In genomic region chr4:139984459-139984858, GRCh38 we compare ENCODE assay signal across 23 cellular contexts.
"Had no signal": no experiment of that assay in that cellular context is flagged by ENCODE, and none has a peak within 500 bp of the region (broad histone marks: within the 10 kb centered on the region; RNA-seq: fewer than 3 reads in every experiment).

No MANE protein-coding gene starts in this region.

- H3K27ac Mint-ChIP-seq: activated CD4-positive, alpha-beta T cell treated with anti-CD3 and anti-CD28 coated beads for 36 hours; activated CD8-positive, alpha-beta T cell treated with anti-CD3 and anti-CD28 coated beads for 36 hours; activated naive CD4-positive, alpha-beta T cell treated with anti-CD3 and anti-CD28 coated beads, Interleukin-2, amount 10 ng/mL, durations not matched to agents 7 days and 5 days; activated naive CD8-positive, alpha-beta T cell treated with anti-CD3 and anti-CD28 coated beads for 36 hours; activated T-cell treated with anti-CD3 and anti-CD28 coated beads, Interleukin-2, amount 50 U/mL, for 72 hours; activated T-helper 2 cell treated with anti-CD3 and anti-CD28 coated beads, Interferon-gamma antibody, Interleukin-2, Interleukin-4, amounts not matched to agents 10 μg/mL and 5 μg/mL and 100 μg/mL, durations not matched to agents 14 hours and 24 hours and 36 hours; T-helper 17 cell had no signal

- H3K9me3 Mint-ChIP-seq: activated CD8-positive, alpha-beta T cell treated with anti-CD3 and anti-CD28 coated beads for 36 hours; activated naive CD4-positive, alpha-beta T cell treated with anti-CD3 and anti-CD28 coated beads, Interleukin-2, amount 10 ng/mL, durations not matched to agents 7 days and 5 days; activated naive CD8-positive, alpha-beta T cell treated with anti-CD3 and anti-CD28 coated beads for 36 hours; activated T-cell treated with anti-CD3 and anti-CD28 coated beads, Interleukin-2, amount 50 U/mL, for 72 hours; activated T-helper 2 cell treated with anti-CD3 and anti-CD28 coated beads, Interferon-gamma antibody, Interleukin-2, Interleukin-4, amounts not matched to agents 10 μg/mL and 5 μg/mL and 100 μg/mL, durations not matched to agents 14 hours and 24 hours and 36 hours; central memory CD8-positive, alpha-beta T cell had no signal

- H3K4me1 Mint-ChIP-seq: central memory CD8-positive, alpha-beta T cell; T-helper 17 cell had no signal

- H3K4me3 Mint-ChIP-seq: activated CD4-positive, alpha-beta T cell treated with anti-CD3 and anti-CD28 coated beads for 36 hours; activated CD8-positive, alpha-beta T cell treated with anti-CD3 and anti-CD28 coated beads for 36 hours; activated naive CD4-positive, alpha-beta T cell treated with anti-CD3 and anti-CD28 coated beads, Interleukin-2, amount 10 ng/mL, durations not matched to agents 7 days and 5 days; activated naive CD8-positive, alpha-beta T cell treated with anti-CD3 and anti-CD28 coated beads for 36 hours; activated T-cell treated with anti-CD3 and anti-CD28 coated beads, Interleukin-2, amount 50 U/mL, for 72 hours; central memory CD8-positive, alpha-beta T cell; T-helper 17 cell had no signal

- DNase-seq: activated CD4-positive, alpha-beta T cell treated with anti-CD3 and anti-CD28 coated beads for 36 hours; activated CD4-positive, alpha-beta T cell treated with anti-CD3 and anti-CD28 coated beads, Interleukin-2, amount 50 U/mL, for 1 hour; activated CD8-positive, alpha-beta memory T cell treated with anti-CD3 and anti-CD28 coated beads, Interleukin-2, amount 50 U/mL, for 4 hours; activated CD8-positive, alpha-beta T cell treated with anti-CD3 and anti-CD28 coated beads for 36 hours; activated gamma-delta T cell treated with Interleukin-2 at 50 U/mL for 16 hours; activated naive CD4-positive, alpha-beta T cell treated with anti-CD3 and anti-CD28 coated beads, Interleukin-2, amount 10 ng/mL, durations not matched to agents 7 days and 5 days; activated naive CD8-positive, alpha-beta T cell treated with anti-CD3 and anti-CD28 coated beads for 36 hours; activated T-cell treated with anti-CD3 and anti-CD28 coated beads, Interleukin-2, amount 50 U/mL, for 72 hours; KG1; NCI-H1105; NCI-H1436; NCI-H2029 treated with DMSO at 0.1 percent for 48 hours; NCI-H345; NCI-H510A; NCI-H526 treated with DMSO at 0.1 percent for 48 hours; Peyer's patch; Right ventricle myocardium superior; T-helper 17 cell; T-helper 9 cell; WERI-Rb-1 had no signal

- ATAC-seq: activated CD4-positive, alpha-beta T cell treated with anti-CD3 and anti-CD28 coated beads for 36 hours; activated CD8-positive, alpha-beta T cell treated with anti-CD3 and anti-CD28 coated beads for 36 hours; activated T-cell treated with anti-CD3 and anti-CD28 coated beads, Interleukin-2, amount 50 U/mL, for 72 hours; SK-N-SH treated with all-trans-retinoic acid at 6 μM for 48 hours; T-helper 17 cell had no signal

- H3K27me3 Mint-ChIP-seq: activated CD4-positive, alpha-beta T cell treated with anti-CD3 and anti-CD28 coated beads for 36 hours; activated CD8-positive, alpha-beta T cell treated with anti-CD3 and anti-CD28 coated beads for 36 hours; activated naive CD4-positive, alpha-beta T cell treated with anti-CD3 and anti-CD28 coated beads, Interleukin-2, amount 10 ng/mL, durations not matched to agents 7 days and 5 days; activated naive CD8-positive, alpha-beta T cell treated with anti-CD3 and anti-CD28 coated beads for 36 hours had no signal
